In the genomic region with DNA sequence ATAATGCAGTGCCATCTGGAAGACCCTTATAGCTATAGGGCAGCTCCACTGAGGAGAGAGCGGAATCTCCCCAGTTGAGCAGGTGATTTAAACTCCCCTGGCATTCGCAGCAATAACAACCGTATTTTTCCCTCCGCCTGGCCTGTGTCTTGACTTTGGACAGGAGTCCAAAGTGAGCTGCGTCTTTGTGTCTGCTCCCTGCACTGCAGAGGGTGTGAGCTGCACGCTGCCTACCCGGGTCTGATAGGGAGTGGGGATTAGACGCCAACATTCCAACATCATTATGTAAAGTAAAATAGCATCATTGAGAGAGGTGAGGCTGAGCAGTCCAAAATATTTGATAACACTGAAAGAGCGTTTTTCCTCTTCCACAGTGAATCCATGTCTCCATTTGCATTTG, we compare ENCODE assay signal across 14 cellular contexts.
DNase-seq lines count a peak whose midpoint lies in the region; ATAC-seq and TF ChIP-seq lines count a peak whose summit lies in the region.
"Had no signal": no experiment of that assay in that cellular context is flagged by ENCODE, and none has a peak within 500 bp of the region (broad histone marks: within the 10 kb centered on the region; RNA-seq: fewer than 3 reads in every experiment).

No MANE protein-coding gene starts in this region.

- TF ChIP-seq CTCF in left ventricle myocardium inferior (IDR thresholded peaks at IDR 0.05; ENCODE audit: borderline replicate concordance) (no peak), transverse colon (IDR thresholded peaks at IDR 0.05) (no peak)

- in situ Hi-C loops in transverse colon (cut with MboI; ENCODE audit: low pct_ligation_motif_present in 1 of 4, low pct_unique_long_range_greater_than_20kb in 1 of 4, low sequenced_read_pairs in 3 of 4), result no loop called here

- H3K27ac ChIP-seq in left ventricle myocardium inferior (replicated peaks) (peak overlapping the region; percentile 69), muscle layer of colon (ENCODE audit: low read depth, low read length) (peak overlapping the region; percentile 17), transverse colon (peak overlapping the region in 2 of 4 donors; percentile 17 to 45)
- H3K27ac ChIP-seq: KMS-11, PC-9 had no signal

- 32 to 74% methylated on average over 7 to 9 of the region's 9 CpGs for WGBS in transverse colon (ENCODE audit: low coverage in 1 of 2), 2 donors

- no peaks in the 10 kb centered on the region for H3K36me3 ChIP-seq in left ventricle myocardium inferior
- H3K36me3 ChIP-seq in muscle layer of colon (ENCODE audit: insufficient read depth, low read length), result no peaks in the 10 kb centered on the region
- no peaks in the 10 kb centered on the region for H3K36me3 ChIP-seq in transverse colon

- intact Hi-C loops in left ventricle myocardium inferior (cut with micrococcal nuclease) (no loop called here), transverse colon (cut with DNase I; ENCODE audit: low total_unique reads) (no loop called here)

- H3K9me3 ChIP-seq in left ventricle myocardium inferior (replicated peaks), result no peaks in the 10 kb centered on the region
- H3K9me3 ChIP-seq in muscle layer of colon (ENCODE audit: low read length), result no peaks in the 10 kb centered on the region
- no peaks in the 10 kb centered on the region for H3K9me3 ChIP-seq in transverse colon

- H3K27me3 ChIP-seq in left ventricle myocardium inferior (ENCODE audit: low read depth), result no peaks in the 10 kb centered on the region
- H3K27me3 ChIP-seq in muscle layer of colon (ENCODE audit: control insufficient read depth in 1 of 2, insufficient read depth in 2 of 2, low read length in 2 of 2), result no peaks in the 10 kb centered on the region
- no peaks in the 10 kb centered on the region for H3K27me3 ChIP-seq in transverse colon

- ATAC-seq in HG03378 (IDR thresholded peaks at IDR 0.05; ENCODE audit: unreplicated experiment), result no peak

- peaks cover 76% of the 10 kb centered on the region for H3K4me1 ChIP-seq in left ventricle myocardium inferior
- peaks cover 24% of the 10 kb centered on the region for H3K4me1 ChIP-seq in muscle layer of colon (ENCODE audit: insufficient read depth, low read length)
- no peaks in the 10 kb centered on the region for H3K4me1 ChIP-seq in transverse colon

- no peak overlapping the region for H3K9ac ChIP-seq in muscle layer of colon (ENCODE audit: low read length)
- H3K9ac ChIP-seq: KMS-11 had no signal

- no peak for TF ChIP-seq POLR2A in transverse colon (IDR thresholded peaks at IDR 0.05)

- no peak overlapping the region for H3K4me3 ChIP-seq in left ventricle myocardium inferior
- H3K4me3 ChIP-seq in muscle layer of colon (ENCODE audit: low read depth in 1 of 2, low read length in 2 of 2), result peak overlapping the region in 1 of 2 donors; percentile 10
- no peak overlapping the region for H3K4me3 ChIP-seq in transverse colon
- H3K4me3 ChIP-seq: PC-9 had no signal

- no peak for TF ChIP-seq EP300 in transverse colon (IDR thresholded peaks at IDR 0.05; ENCODE audit: low read depth)

- peak; percentile 12 for DNase-seq in cerebellum (ENCODE audit: low spot score)
- peak; percentile 63 for DNase-seq in left ventricle myocardium inferior
- DNase-seq in transverse colon, result peak; percentile 16
- DNase-seq in putamen (ENCODE audit: low spot score), result no peak
- DNase-seq in SHP77 treated with DMSO at 0.1 percent for 48 hours (lab: John Stamatoyannopoulos, UW), result no peak
- DNase-seq: COR-L47, DMS153, NCI-H1092 treated with DMSO at 0.1 percent for 48 hours, NCI-H1694, NCI-H446, PC-9 had no signal

Comparison
In these comparisons a context has a peak if more than half of its experiments do, and no peak if none do; other contexts are left out.
1. DNase-seq: peak in cerebellum (single experiment), left ventricle myocardium inferior (single experiment) and transverse colon (single experiment); none in putamen (single experiment) and SHP77 treated with DMSO at 0.1 percent for 48 hours (single experiment).